In genomic region chr2:201152999-201153398, GRCh38 we compare ENCODE assay signal across 11 cellular contexts. TPM values are rescaled to one million over a fixed set of nuclear protein-coding genes. Genes with fewer than 3 reads are reported as not detected.
DNase-seq lines count a peak whose midpoint lies in the region; ATAC-seq and TF ChIP-seq lines count a peak whose summit lies in the region.
"Had no signal": no experiment of that assay in that cellular context is flagged by ENCODE, and none has a peak within 500 bp of the region (broad histone marks: within the 10 kb centered on the region; RNA-seq: fewer than 3 reads in every experiment).

No MANE protein-coding gene starts in this region.

- peak overlapping the region; percentile 43 for H3K27ac Mint-ChIP-seq in activated T-helper 2 cell treated with anti-CD3 and anti-CD28 coated beads, Interferon-gamma antibody, Interleukin-2, Interleukin-4, amounts not matched to agents 10 μg/mL and 5 μg/mL and 100 μg/mL, durations not matched to agents 14 hours and 24 hours and 36 hours
- H3K27ac Mint-ChIP-seq: GM23338 had no signal

- TF ChIP-seq POLR2A in heart left ventricle (IDR thresholded peaks at IDR 0.05) (no peak), upper lobe of left lung (IDR thresholded peaks at IDR 0.05) (no peak)

- H3K4me3 Mint-ChIP-seq in activated T-helper 2 cell treated with anti-CD3 and anti-CD28 coated beads, Interferon-gamma antibody, Interleukin-2, Interleukin-4, amounts not matched to agents 10 μg/mL and 5 μg/mL and 100 μg/mL, durations not matched to agents 14 hours and 24 hours and 36 hours (ENCODE audit: low read depth), result no peak overlapping the region
- H3K4me3 Mint-ChIP-seq: GM23338 had no signal

- H3K9me3 ChIP-seq in heart left ventricle (no peaks in the 10 kb centered on the region), mucosa of rectum (ENCODE audit: control insufficient read depth in 2 of 2, low read length in 2 of 2) (no peaks in the 10 kb centered on the region), upper lobe of left lung (no peaks in the 10 kb centered on the region)
- H3K9me3 ChIP-seq: sigmoid colon had no signal

- no peak for TF ChIP-seq CTCF in heart left ventricle (IDR thresholded peaks at IDR 0.05)
- no peak for TF ChIP-seq CTCF in upper lobe of left lung (IDR thresholded peaks at IDR 0.05)
- TF ChIP-seq CTCF in foreskin fibroblast (IDR thresholded peaks at IDR 0.05; ENCODE audit: low read depth, low read length), result no peak

- ATAC-seq in heart left ventricle (no peak), Right ventricle myocardium superior (ENCODE audit: poor library complexity) (no peak), upper lobe of left lung (ENCODE audit: low FRiP score in 2 of 2) (no peak)
- ATAC-seq: GM23338 had no signal

- H3K4me1 ChIP-seq in heart left ventricle (peaks cover 8 to 98% (median 48%) of the 10 kb centered on the region in 12 donors), mucosa of rectum (ENCODE audit: control insufficient read depth in 2 of 2, insufficient read depth in 2 of 2, low read length in 2 of 2) (peaks cover 33 to 40% of the 10 kb centered on the region in 2 donors), upper lobe of left lung (peaks cover 75 to 91% (median 83%) of the 10 kb centered on the region in 4 donors)

- H3K36me3 ChIP-seq in heart left ventricle, result peaks cover 0 to 99% (median 93%) of the 10 kb centered on the region in 9 donors
- peaks cover 38 to 53% of the 10 kb centered on the region in 2 donors for H3K36me3 ChIP-seq in mucosa of rectum (ENCODE audit: control insufficient read depth in 2 of 2, insufficient read depth in 2 of 2, low read length in 2 of 2)
- H3K36me3 ChIP-seq in upper lobe of left lung, result peaks cover 29 to 97% (median 77%) of the 10 kb centered on the region in 4 donors

- DNase-seq in heart left ventricle (no peak), Right ventricle myocardium superior (no peak), upper lobe of left lung (no peak), foreskin fibroblast (no peak), 8988T (no peak)
- DNase-seq in activated T-helper 2 cell treated with anti-CD3 and anti-CD28 coated beads, Interferon-gamma antibody, Interleukin-2, Interleukin-4, amounts not matched to agents 10 μg/mL and 5 μg/mL and 100 μg/mL, durations not matched to agents 14 hours and 24 hours and 36 hours (ENCODE audit: low spot score), result no peak
- DNase-seq in stimulated activated CD4-positive, alpha-beta T cell treated with anti-CD3 and anti-CD28 coated beads, Interleukin-15, amount 100 ng/mL, for 24 hours, result no peak
- DNase-seq: NCI-H1436 treated with DMSO at 0.1 percent for 48 hours, sigmoid colon had no signal

- H3K27ac ChIP-seq in heart left ventricle, result peak overlapping the region in 7 of 12 donors; percentile 23 to 89 (median 75)
- H3K27ac ChIP-seq in mucosa of rectum (ENCODE audit: low read depth in 2 of 2, low read length in 2 of 2), result peak overlapping the region; percentile 29 to 49
- peak overlapping the region; percentile 70 to 90 (median 80) for H3K27ac ChIP-seq in upper lobe of left lung

- no peaks in the 10 kb centered on the region for H3K27me3 ChIP-seq in heart left ventricle
- no peaks in the 10 kb centered on the region for H3K27me3 ChIP-seq in mucosa of rectum (ENCODE audit: control insufficient read depth in 2 of 2, insufficient read depth in 2 of 2, low read length in 2 of 2)
- no peaks in the 10 kb centered on the region for H3K27me3 ChIP-seq in upper lobe of left lung
- H3K27me3 ChIP-seq: sigmoid colon had no signal

- no peaks in the 10 kb centered on the region for H3K9me3 Mint-ChIP-seq in activated T-helper 2 cell treated with anti-CD3 and anti-CD28 coated beads, Interferon-gamma antibody, Interleukin-2, Interleukin-4, amounts not matched to agents 10 μg/mL and 5 μg/mL and 100 μg/mL, durations not matched to agents 14 hours and 24 hours and 36 hours
- H3K9me3 Mint-ChIP-seq: GM23338 had no signal

- intact Hi-C loops in heart left ventricle (cut with DNase I), result loop anchor here in 4 of 10 donors (5.0 to 10.0 kb wide), 3 partner anchors 36 to 81 kb away; partner anchors contain the start of genes CFLAR (in 2 of the 4), HYCC2 (in 1 of the 4) and NDUFB3 (in 1 of the 4)
- intact Hi-C loops in Right ventricle myocardium superior (cut with DNase I), result loop anchor here (10.0 kb wide), 1 partner anchor 78 kb away; the partner anchor contains the start of genes HYCC2 and NDUFB3
- intact Hi-C loops in activated T-helper 2 cell treated with anti-CD3 and anti-CD28 coated beads, Interferon-gamma antibody, Interleukin-2, Interleukin-4, amounts not matched to agents 10 μg/mL and 5 μg/mL and 100 μg/mL, durations not matched to agents 14 hours and 24 hours and 36 hours (cut with micrococcal nuclease), result no loop called here

- peaks cover 84% of the 10 kb centered on the region for H3K36me3 Mint-ChIP-seq in activated T-helper 2 cell treated with anti-CD3 and anti-CD28 coated beads, Interferon-gamma antibody, Interleukin-2, Interleukin-4, amounts not matched to agents 10 μg/mL and 5 μg/mL and 100 μg/mL, durations not matched to agents 14 hours and 24 hours and 36 hours (ENCODE audit: low read depth)

- no peak for TF ChIP-seq EP300 in upper lobe of left lung (IDR thresholded peaks at IDR 0.05)

- H3K4me1 Mint-ChIP-seq in activated T-helper 2 cell treated with anti-CD3 and anti-CD28 coated beads, Interferon-gamma antibody, Interleukin-2, Interleukin-4, amounts not matched to agents 10 μg/mL and 5 μg/mL and 100 μg/mL, durations not matched to agents 14 hours and 24 hours and 36 hours (ENCODE audit: low read depth), result peaks cover 29% of the 10 kb centered on the region

- no peak overlapping the region for H3K9ac ChIP-seq in mucosa of rectum (ENCODE audit: low read depth in 1 of 2, low read length in 2 of 2)

- no peak overlapping the region for H3K4me3 ChIP-seq in heart left ventricle
- H3K4me3 ChIP-seq in mucosa of rectum (ENCODE audit: low read length in 2 of 2), result no peak overlapping the region
- H3K4me3 ChIP-seq in upper lobe of left lung, result no peak overlapping the region
- H3K4me3 ChIP-seq in foreskin fibroblast (ENCODE audit: low read depth in 1 of 2, low read length in 2 of 2), result no peak overlapping the region
- H3K4me3 ChIP-seq: GM23338, sigmoid colon had no signal

- H3K27me3 Mint-ChIP-seq in activated T-helper 2 cell treated with anti-CD3 and anti-CD28 coated beads, Interferon-gamma antibody, Interleukin-2, Interleukin-4, amounts not matched to agents 10 μg/mL and 5 μg/mL and 100 μg/mL, durations not matched to agents 14 hours and 24 hours and 36 hours (ENCODE audit: low read depth), result no peaks in the 10 kb centered on the region

- 48 to 86% (median 53%) methylated on average over 1 of the region's 1 CpG for WGBS in heart left ventricle, 4 donors
- WGBS in upper lobe of left lung, 2 donors, result 78 to 100% methylated on average over 1 of the region's 1 CpG

RNA-seq across cellular contexts. Expression of gene CASP10, which starts 29.9 kb away (rescaled TPM):
- total RNA-seq in heart left ventricle (10 to 100 TPM in 2 of 9 donors, 1 to 10 TPM in 7; 4.3 to 24.0 (median 5.8) TPM), Right ventricle myocardium superior (5.4 TPM), upper lobe of left lung (10 to 100 TPM; 21.1 to 67.1 (median 29.9) TPM)
- polyA plus RNA-seq in heart left ventricle, result 1 to 10 TPM; 2.8 to 3.5 TPM
- 14.3 and 17.3 TPM in 2 replicates for total RNA-seq in activated T-helper 2 cell treated with anti-CD3 and anti-CD28 coated beads, Interferon-gamma antibody, Interleukin-2, Interleukin-4, amounts not matched to agents 10 μg/mL and 5 μg/mL and 100 μg/mL, durations not matched to agents 14 hours and 24 hours and 36 hours

RNA-seq across cellular contexts. Expression of gene CFLAR, which starts 37.0 kb away (rescaled TPM):
- total RNA-seq in heart left ventricle (100 to 1,000 TPM; 130 to 279 (median 214) TPM), Right ventricle myocardium superior (251 TPM), upper lobe of left lung (1,000 to 10,000 TPM in 1 of 6 donors, 100 to 1,000 TPM in 5; 263 to 1,189 (median 435) TPM)
- polyA plus RNA-seq in heart left ventricle, result 100 to 1,000 TPM; 120 to 249 TPM
- 255 and 268 TPM in 2 replicates for total RNA-seq in activated T-helper 2 cell treated with anti-CD3 and anti-CD28 coated beads, Interferon-gamma antibody, Interleukin-2, Interleukin-4, amounts not matched to agents 10 μg/mL and 5 μg/mL and 100 μg/mL, durations not matched to agents 14 hours and 24 hours and 36 hours
